21 cellular contexts compared by ENCODE assay signal in the genomic region with DNA sequence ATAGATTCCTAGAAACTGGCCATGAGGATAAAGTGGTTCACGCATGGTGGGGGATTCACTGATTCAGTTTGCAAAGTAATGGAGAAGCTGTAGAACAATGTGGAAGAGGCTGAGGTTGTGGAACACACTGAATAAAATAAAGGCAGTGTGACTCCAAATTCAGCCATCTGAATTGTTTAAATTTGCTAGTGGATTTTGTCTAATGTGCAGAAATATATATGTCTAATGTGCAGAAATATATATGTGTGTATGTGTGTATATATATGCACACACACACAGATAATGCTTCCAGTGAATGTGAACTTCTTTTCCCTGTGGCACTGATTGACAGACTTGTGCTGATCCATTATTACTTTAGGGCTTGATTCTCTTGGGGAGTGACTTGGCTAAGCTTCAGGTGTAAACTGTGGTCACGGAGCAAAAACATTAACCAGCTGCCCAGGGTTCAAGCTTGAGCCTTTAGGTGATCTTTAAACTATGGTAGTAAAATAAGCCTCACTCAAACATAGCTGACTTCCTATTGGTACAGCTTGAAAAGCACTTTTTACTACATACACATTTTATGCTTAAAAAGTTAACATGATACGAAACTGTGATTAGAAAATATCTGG. TPM values are rescaled to one million over a fixed set of nuclear protein-coding genes. Genes with fewer than 3 reads are reported as not detected.
"Had no signal": no experiment of that assay in that cellular context is flagged by ENCODE, and none has a peak within 500 bp of the region (broad histone marks: within the 10 kb centered on the region; RNA-seq: fewer than 3 reads in every experiment).

No MANE protein-coding gene starts in this region.

- H3K9me3 ChIP-seq: lower lobe of right lung, mucosa of descending colon, thyroid gland, upper lobe of right lung had no signal

- H3K27me3 ChIP-seq: thyroid gland, upper lobe of right lung had no signal

- H3K27ac Mint-ChIP-seq: activated naive CD4-positive, alpha-beta T cell treated with anti-CD3 and anti-CD28 coated beads, Interleukin-2, amount 50 U/mL, for 72 hours had no signal

- ATAC-seq: activated naive CD4-positive, alpha-beta T cell treated with anti-CD3 and anti-CD28 coated beads, Interleukin-2, amount 50 U/mL, for 72 hours; lower lobe of right lung; mucosa of descending colon; stimulated activated naive CD8-positive, alpha-beta T cell treated with anti-CD3 and anti-CD28 coated beads, Interleukin-15, Interleukin-2, amounts not matched to agents 100 U/mL and 50 U/mL, for 24 hours; upper lobe of right lung had no signal

- DNase-seq: activated T-cell treated with anti-CD3 and anti-CD28 coated beads, Interleukin-2, amount 50 U/mL, for 1 hour; aorta; caudate nucleus; dermis blood vessel endothelial cell; effector memory CD4-positive, alpha-beta T cell; foreskin melanocyte; hypothalamus; lower lobe of right lung; mesendoderm; nephron progenitor cell; nucleus accumbens; stimulated activated CD4-positive, alpha-beta T cell treated with anti-CD3 and anti-CD28 coated beads, Interleukin-4, amount 100 ng/mL, for 4 hours; stimulated activated naive CD8-positive, alpha-beta T cell treated with anti-CD3 and anti-CD28 coated beads, Interleukin-15, Interleukin-2, amounts not matched to agents 100 U/mL and 50 U/mL, for 24 hours; substantia nigra; T-helper 9 cell; thyroid gland had no signal

- H3K27ac ChIP-seq: lower lobe of right lung, parathyroid adenoma, thyroid gland, upper lobe of right lung had no signal

- H3K4me1 ChIP-seq: parathyroid adenoma had no signal

- H3K36me3 ChIP-seq: thyroid gland had no signal

- H3K4me3 Mint-ChIP-seq: nephron progenitor cell had no signal

- H3K4me3 ChIP-seq: lower lobe of right lung, mucosa of descending colon, thyroid gland, upper lobe of right lung had no signal

- H3K9me3 Mint-ChIP-seq: activated naive CD4-positive, alpha-beta T cell treated with anti-CD3 and anti-CD28 coated beads, Interleukin-2, amount 50 U/mL, for 72 hours had no signal

RNA-seq across cellular contexts. Expression of a gene that starts 58.5 kb away (rescaled TPM):
- total RNA-seq: activated naive CD4-positive, alpha-beta T cell treated with anti-CD3 and anti-CD28 coated beads, Interleukin-2, amount 50 U/mL, for 72 hours; T-helper 1 cell treated with Interleukin-12 subunit alpha and Interleukin-12 subunit beta and Interleukin-4 antibody, amounts not matched to agents 30 ng/mL and 1 ng/mL, for 36 hours had no signal
